18 cellular contexts compared by ENCODE assay signal in the genomic region with DNA sequence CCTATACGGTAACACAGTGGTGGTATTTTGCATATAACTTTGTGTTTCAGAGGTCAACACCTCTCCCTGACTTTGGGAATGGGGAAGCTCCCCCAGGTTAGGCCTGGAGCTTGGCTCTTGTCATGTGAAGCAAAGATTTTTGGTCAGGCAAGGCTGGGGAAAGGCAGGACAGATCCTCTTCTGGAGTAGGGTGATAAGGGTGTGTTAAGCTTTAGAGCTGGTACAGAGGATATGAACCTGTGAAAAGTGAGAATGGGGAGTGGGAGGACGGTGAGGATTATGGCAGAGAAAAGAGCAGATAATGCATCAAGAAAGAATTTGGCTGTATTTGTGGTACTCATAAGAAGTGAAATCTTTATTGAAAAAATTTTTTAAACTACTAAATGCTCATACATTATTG. TPM values are rescaled to one million over a fixed set of nuclear protein-coding genes. Genes with fewer than 3 reads are reported as not detected.
DNase-seq lines count a peak whose midpoint lies in the region; ATAC-seq and TF ChIP-seq lines count a peak whose summit lies in the region.
"Had no signal": no experiment of that assay in that cellular context is flagged by ENCODE, and none has a peak within 500 bp of the region (broad histone marks: within the 10 kb centered on the region; RNA-seq: fewer than 3 reads in every experiment).

No MANE protein-coding gene starts in this region.

- DNase-seq in activated T-cell treated with anti-CD3 and anti-CD28 coated beads, Interleukin-2, amount 50 U/mL, for 24 hours: no peak
- no peak for DNase-seq in activated T-cell treated with anti-CD3 and anti-CD28 coated beads, Interleukin-2, amount 50 U/mL, for 1 hour
- DNase-seq in AML-193 (lab: John Stamatoyannopoulos, UW) (no peak), Ammon's horn (ENCODE audit: low spot score) (no peak)
- DNase-seq: ACHN; activated CD4-positive, alpha-beta memory T cell treated with anti-CD3 and anti-CD28 coated beads, Interleukin-2, amount 10 ng/mL, durations not matched to agents 7 days and 5 days; DMS79; NCI-H1105 treated with DMSO at 0.1 percent for 48 hours; NCI-H2227 treated with DMSO at 0.1 percent for 48 hours; spleen; thyroid gland had no signal

- H3K4me1 ChIP-seq in OCI-LY1 (ENCODE audit: insufficient read depth, low read length, severe bottlenecking) (peaks cover 29% of the 10 kb centered on the region), skeletal muscle satellite cell (ENCODE audit: control insufficient read depth, insufficient read depth, low read length) (peaks cover 12% of the 10 kb centered on the region)

- no peaks in the 10 kb centered on the region; the same call in 1 of the 2 replicates for H3F3A ChIP-seq in OCI-LY1 (ENCODE audit: insufficient read depth, low read length)

- H3K9ac ChIP-seq in OCI-LY1 (ENCODE audit: low read length) (0 out of 2 replicates have a peak overlapping the region, but pooled peaks have one; percentile 29), skeletal muscle satellite cell (ENCODE audit: low read depth, low read length) (peak overlapping the region; percentile 97)

- no peak overlapping the region for H3K27ac Mint-ChIP-seq in activated T-cell treated with anti-CD3 and anti-CD28 coated beads, Interleukin-2, amount 50 U/mL, for 24 hours
- H3K27ac Mint-ChIP-seq in brain: no peak overlapping the region
- H3K27ac Mint-ChIP-seq: activated CD4-positive, alpha-beta memory T cell treated with anti-CD3 and anti-CD28 coated beads, Interleukin-2, amount 10 ng/mL, durations not matched to agents 7 days and 5 days; dendritic cell treated with granulocyte-macrophage colony-stimulating factor and Interleukin-4, amounts not matched to agents 40 ng/mL and 50 ng/mL, for 4 days had no signal

- H3K9me3 ChIP-seq in OCI-LY1 (ENCODE audit: low read length): peaks cover 5% of the 10 kb centered on the region; the same call in 1 of the 2 replicates
- no peaks in the 10 kb centered on the region for H3K9me3 ChIP-seq in skeletal muscle satellite cell (replicated peaks; ENCODE audit: low read length)
- H3K9me3 ChIP-seq: thyroid gland had no signal

- peaks cover 16% of the 10 kb centered on the region for H3K9me3 Mint-ChIP-seq in activated T-cell treated with anti-CD3 and anti-CD28 coated beads, Interleukin-2, amount 50 U/mL, for 24 hours
- H3K9me3 Mint-ChIP-seq in brain: peaks cover 11 to 17% (median 13%) of the 10 kb centered on the region in 5 experiments

- H3K36me3 ChIP-seq in OCI-LY1 (ENCODE audit: insufficient read depth, low read length) (peaks cover 51% of the 10 kb centered on the region), skeletal muscle satellite cell (ENCODE audit: insufficient read depth, low read length) (peaks cover 19% of the 10 kb centered on the region)

- no peak for TF ChIP-seq CTCF in OCI-LY1 (IDR thresholded peaks at IDR 0.05; ENCODE audit: low read length)
- no peak for TF ChIP-seq CTCF in brain (conservative IDR thresholded peaks at IDR 0.05)

- H3K27me3 Mint-ChIP-seq in activated T-cell treated with anti-CD3 and anti-CD28 coated beads, Interleukin-2, amount 50 U/mL, for 24 hours: peaks cover 10% of the 10 kb centered on the region
- H3K27me3 Mint-ChIP-seq in brain: peaks cover 35% of the 10 kb centered on the region

- H2AFZ ChIP-seq in OCI-LY1 (ENCODE audit: low read length): no peak overlapping the region

- H3K27ac ChIP-seq in OCI-LY1 (ENCODE audit: low read depth, low read length, poor library complexity, severe bottlenecking): no peak overlapping the region
- H3K27ac ChIP-seq: spleen, thyroid gland had no signal

- peak overlapping the region; percentile 28 for H3K4me2 ChIP-seq in OCI-LY1 (ENCODE audit: low read length)
- peak overlapping the region; percentile 92 for H3K4me2 ChIP-seq in skeletal muscle satellite cell (ENCODE audit: low read length)

- H3K4me3 ChIP-seq in OCI-LY1 (ENCODE audit: low read depth, low read length, poor library complexity, severe bottlenecking) (no peak overlapping the region), skeletal muscle satellite cell (ENCODE audit: low read length) (no peak overlapping the region)
- H3K4me3 ChIP-seq: thyroid gland had no signal

- no peak for ATAC-seq in GM18520 (IDR thresholded peaks at IDR 0.05; ENCODE audit: unreplicated experiment)

- H3K9me2 ChIP-seq in OCI-LY1 (ENCODE audit: low read depth, low read length): no peaks in the 10 kb centered on the region

- H3K4me3 Mint-ChIP-seq in activated T-cell treated with anti-CD3 and anti-CD28 coated beads, Interleukin-2, amount 50 U/mL, for 24 hours: peak overlapping the region; percentile 98
- peak overlapping the region; percentile 51 to 81 (median 65) for H3K4me3 Mint-ChIP-seq in brain

- peaks cover 31% of the 10 kb centered on the region for H3K79me2 ChIP-seq in OCI-LY1 (ENCODE audit: insufficient read depth, low read length)

- H3K4me1 Mint-ChIP-seq in activated T-cell treated with anti-CD3 and anti-CD28 coated beads, Interleukin-2, amount 50 U/mL, for 24 hours (ENCODE audit: low read depth): peaks cover 54% of the 10 kb centered on the region
- peaks cover 38% of the 10 kb centered on the region for H3K4me1 Mint-ChIP-seq in brain

- peaks cover 79% of the 10 kb centered on the region for H3K36me3 Mint-ChIP-seq in activated T-cell treated with anti-CD3 and anti-CD28 coated beads, Interleukin-2, amount 50 U/mL, for 24 hours (ENCODE audit: low read depth)
- H3K36me3 Mint-ChIP-seq in brain: peaks cover 51% of the 10 kb centered on the region

- no peaks in the 10 kb centered on the region for H4K20me1 ChIP-seq in OCI-LY1 (ENCODE audit: insufficient read depth, low read length)

- no peaks in the 10 kb centered on the region for H3K27me3 ChIP-seq in OCI-LY1 (ENCODE audit: insufficient read depth, low read length)
- no peaks in the 10 kb centered on the region for H3K27me3 ChIP-seq in skeletal muscle satellite cell (ENCODE audit: control insufficient read depth, insufficient read depth, low read length)
- H3K27me3 ChIP-seq: thyroid gland had no signal

RNA-seq across cellular contexts. Expression of a gene that starts 2.3 kb away (rescaled TPM):
- 26.7 TPM for polyA plus RNA-seq in brain (ENCODE audit: insufficient read depth, low read depth, low replicate concordance)
- total RNA-seq in skeletal muscle satellite cell (2012; rRNA removed): 40.1 and 48.3 TPM in 2 replicates

RNA-seq across cellular contexts. Expression of a gene that starts 24.9 kb away (rescaled TPM):
- not detected for polyA plus RNA-seq in brain (ENCODE audit: insufficient read depth, low read depth, low replicate concordance)
- under 0.01 and 0.22 TPM in 2 replicates for total RNA-seq in skeletal muscle satellite cell (2012; rRNA removed)
- total RNA-seq: HT1080, RPMI7951 had no signal

RNA-seq across cellular contexts. Expression of a gene that starts 25.1 kb away (rescaled TPM):
- 83.1 TPM for polyA plus RNA-seq in brain (ENCODE audit: insufficient read depth, low read depth, low replicate concordance)
- 33.0 and 37.4 TPM in 2 replicates for total RNA-seq in skeletal muscle satellite cell (2012; rRNA removed)
